10 cellular contexts compared by ENCODE assay signal in the genomic region with DNA sequence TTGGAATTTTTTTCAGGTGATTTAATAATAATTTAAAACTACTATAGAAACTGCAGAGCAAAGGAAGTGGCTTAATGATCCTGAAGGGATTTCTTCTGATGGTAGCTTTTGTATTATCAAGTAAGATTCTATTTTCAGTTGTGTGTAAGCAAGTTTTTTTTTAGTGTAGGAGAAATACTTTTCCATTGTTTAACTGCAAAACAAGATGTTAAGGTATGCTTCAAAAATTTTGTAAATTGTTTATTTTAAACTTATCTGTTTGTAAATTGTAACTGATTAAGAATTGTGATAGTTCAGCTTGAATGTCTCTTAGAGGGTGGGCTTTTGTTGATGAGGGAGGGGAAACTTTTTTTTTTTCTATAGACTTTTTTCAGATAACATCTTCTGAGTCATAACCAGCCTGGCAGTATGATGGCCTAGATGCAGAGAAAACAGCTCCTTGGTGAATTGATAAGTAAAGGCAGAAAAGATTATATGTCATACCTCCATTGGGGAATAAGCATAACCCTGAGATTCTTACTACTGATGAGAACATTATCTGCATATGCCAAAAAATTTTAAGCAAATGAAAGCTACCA. TPM values are rescaled to one million over a fixed set of nuclear protein-coding genes. Genes with fewer than 3 reads are reported as not detected.
DNase-seq lines count a peak whose midpoint lies in the region; ATAC-seq, FAIRE-seq and TF ChIP-seq lines count a peak whose summit lies in the region.
"Had no signal": no experiment of that assay in that cellular context is flagged by ENCODE, and none has a peak within 500 bp of the region (broad histone marks: within the 10 kb centered on the region; RNA-seq: fewer than 3 reads in every experiment).

No MANE protein-coding gene starts in this region.

- ATAC-seq in left ventricle myocardium superior (no peak), HepG2 (no peak)

- POLR2A ChIA-PET in HepG2 (lab: Yijun Ruan, JAX), result interaction anchor here (1.0 to 27.3 kb wide), 10 partner anchors 12 to 227 kb away, joined by 3 to 1590 read pairs (median 8); a partner anchor contains a TSS

- peaks cover 82% of the 10 kb centered on the region for H3K79me2 ChIP-seq in HepG2 (ENCODE audit: insufficient read depth, low read length)

- peak overlapping the region; percentile 99 for H3K9ac ChIP-seq in HepG2 (ENCODE audit: insufficient read depth, low read depth, low read length)

- peak overlapping the region; percentile 100 for H3K27ac ChIP-seq in cardiac muscle cell
- peak overlapping the region; percentile 100 for H3K27ac ChIP-seq in HepG2 (ENCODE audit: extremely low read length, insufficient read depth, low read length)
- peak overlapping the region; percentile 96 to 97 for H3K27ac ChIP-seq in uterus

- TF ChIP-seq POLR2A in HepG2 (IDR thresholded peaks at IDR 0.05; ENCODE audit: insufficient read depth in 1 of 2, low read depth in 2 of 2, low read length in 2 of 2) (no peak), uterus (IDR thresholded peaks at IDR 0.05) (no peak)

- TF ChIP-seq CTCF in cardiac muscle cell (IDR thresholded peaks at IDR 0.05; ENCODE audit: low read depth, low read length) (no peak), astrocyte of the spinal cord (IDR thresholded peaks at IDR 0.05; ENCODE audit: low read depth, low read length) (no peak), HepG2 (CRISPR knock-in tag; IDR thresholded peaks at IDR 0.05) (no peak), uterus (IDR thresholded peaks at IDR 0.05) (no peak)

- H3K4me2 ChIP-seq in HepG2 (ENCODE audit: low read depth, low read length), result peak overlapping the region; percentile 78

- peaks cover 74% of the 10 kb centered on the region for H4K20me1 ChIP-seq in HepG2 (ENCODE audit: insufficient read depth, low read length)

- H3K4me1 ChIP-seq in cardiac muscle cell (ENCODE audit: low read depth) (peaks cover 16% of the 10 kb centered on the region), HepG2 (ENCODE audit: insufficient read depth, low read length) (peaks cover 39% of the 10 kb centered on the region), uterus (peaks cover 0 to 9% of the 10 kb centered on the region in 2 donors)

- H2AFZ ChIP-seq in HepG2 (ENCODE audit: low read length), result no peak overlapping the region

- in situ Hi-C loops in astrocyte of the spinal cord (cut with HindIII; ENCODE audit: low sequenced_read_pairs), result no loop called here
- in situ Hi-C loops in HepG2 (cut with HindIII; ENCODE audit: extremely low pct_ligation_motif_present, low pct_unique_long_range_greater_than_20kb), result loop anchor here (10.0 kb wide), 1 partner anchor 48 kb away; no protein-coding TSS in a partner anchor

- CTCF ChIA-PET in HepG2 (lab: Yijun Ruan, JAX; ENCODE audit: low intra/inter-chr PET ratio, low total read pairs), result interaction anchor here (0.7 kb wide), 1 partner anchor 34 kb away, joined by 3 read pairs; no protein-coding TSS in a partner anchor

- peak overlapping the region; percentile 99 for H3K4me3 ChIP-seq in cardiac muscle cell
- H3K4me3 ChIP-seq in astrocyte of the spinal cord (ENCODE audit: low read depth, low read length), result peak overlapping the region; percentile 91
- H3K4me3 ChIP-seq in HepG2 (replicated peaks in 1 of 3; ENCODE audit: insufficient read depth in 1 of 3, low read depth in 2 of 3, low read length in 3 of 3), result peak overlapping the region; percentile 85 to 93 (median 89)
- peak overlapping the region; percentile 85 to 90 for H3K4me3 ChIP-seq in uterus

- TF ChIP-seq RAD21 in HepG2 (CRISPR knock-in tag; IDR thresholded peaks at IDR 0.05), result no peak

- H3K27me3 ChIP-seq in cardiac muscle cell, result no peaks in the 10 kb centered on the region
- no peaks in the 10 kb centered on the region; a peak in 2 of 5 replicates for H3K27me3 ChIP-seq in HepG2 (ENCODE audit: control insufficient read depth in 1 of 2, insufficient read depth in 2 of 2, low read length in 2 of 2)
- no peaks in the 10 kb centered on the region for H3K27me3 ChIP-seq in uterus

- no TSS peak for BruUV-seq in HepG2 (replicated peaks; lab: Mats Ljungman, UMichigan)

- TF ChIP-seq EP300 in HepG2 (IDR thresholded peaks at IDR 0.05; ENCODE audit: low read depth in 2 of 2, low read length in 2 of 2) (no peak), HepG2 (CRISPR knock-in tag; IDR thresholded peaks at IDR 0.05; ENCODE audit: borderline replicate concordance) (no peak)

- intact Hi-C loops in left ventricle myocardium superior (cut with micrococcal nuclease), result loop anchor here (5.0 kb wide), 1 partner anchor 75 kb away; no protein-coding TSS in a partner anchor
- intact Hi-C loops in HepG2 (cut with micrococcal nuclease; ENCODE audit: unreplicated experiment), result loop anchor here (2.0 kb wide), 1 partner anchor 80 kb away; a partner anchor contains a TSS
- intact Hi-C loops in uterus (cut with DNase I; ENCODE audit: low total_unique reads), result no loop called here

- H3K36me3 ChIP-seq in cardiac muscle cell (peaks cover 65% of the 10 kb centered on the region), HepG2 (replicated peaks in 1 of 2; ENCODE audit: control insufficient read depth in 1 of 2, insufficient read depth in 2 of 2, low read length in 2 of 2) (peaks cover 6 to 40% of the 10 kb centered on the region in 2 experiments), uterus (no peaks in the 10 kb centered on the region)

- no peak for FAIRE-seq in HepG2 (lab: Jason Lieb, UNC)
- FAIRE-seq: endometrium had no signal

- DNase-seq in cardiac muscle cell (ENCODE audit: low read depth in 1 of 2, low spot score in 1 of 2) (peak in 1 of 2 donors; percentile 71), left ventricle myocardium superior (no peak), astrocyte of the spinal cord (ENCODE audit: low read depth, low spot score) (peak; percentile 75), HepG2 (ENCODE audit: low spot score) (no peak), uterus (no peak), epidermal melanocyte (ENCODE audit: insufficient read length, low spot score) (no peak), NCI-H2081 treated with DMSO at 0.1 percent for 48 hours (lab: John Stamatoyannopoulos, UW) (no peak)
- no peak for DNase-seq in effector CD4-positive, alpha-beta T cell
- DNase-seq: DMS153 had no signal

- H3K9me3 ChIP-seq in cardiac muscle cell (ENCODE audit: low read depth) (no peaks in the 10 kb centered on the region), HepG2 (ENCODE audit: low read length) (no peaks in the 10 kb centered on the region), uterus (no peaks in the 10 kb centered on the region)

RNA-seq across cellular contexts. Expression of a gene that starts 3.5 kb away (rescaled TPM):
- total RNA-seq in cardiac muscle cell, result 3,311 and 7,439 TPM in 2 replicates
- 16,838 and 18,899 TPM in 2 replicates for polyA plus RNA-seq in cardiac muscle cell
- 7,191 TPM for total RNA-seq in left ventricle myocardium superior
- 302 and 1,237 TPM in 2 replicates for total RNA-seq in HepG2 (2016; rRNA removed; fragmentation: Illumina TruSeq; extraction: Trizol)
- total RNA-seq in HepG2 (2016; cell fraction: cytosol; rRNA removed; fragmentation: Illumina TruSeq; extraction: Trizol; ENCODE audit: low read depth), result 281 and 317 TPM in 2 replicates
- 283 and 1,071 TPM in 2 replicates for total RNA-seq in HepG2 (2016; cell fraction: insoluble cytoplasmic fraction; rRNA removed; fragmentation: Illumina TruSeq; extraction: Trizol)
- 241 and 289 TPM in 2 replicates for total RNA-seq in HepG2 (2016; cell fraction: membrane; rRNA removed; fragmentation: Illumina TruSeq; extraction: Trizol)
- total RNA-seq in HepG2 (2016; cell fraction: nucleus; rRNA removed; fragmentation: Illumina TruSeq; extraction: Trizol), result 8,751 and 9,202 TPM in 2 replicates
- polyA plus RNA-seq in HepG2 (2011; rRNA removed), result 143 and 217 TPM in 2 replicates
- polyA plus RNA-seq in HepG2 (2011; cell fraction: cytosol; rRNA removed), result 13.0 and 14.3 TPM in 2 replicates
- 1,021 and 1,816 TPM in 2 replicates for polyA plus RNA-seq in HepG2 (2011; cell fraction: nucleus; rRNA removed)
- polyA plus RNA-seq in HepG2 (2012), result 177 and 330 TPM in 2 replicates
- 1.1 and 1.4 TPM in 2 replicates for polyA plus RNA-seq in HepG2 (2016; cell fraction: cytosol; fragmentation: Illumina TruSeq; extraction: Trizol; ENCODE audit: low read depth)
- polyA plus RNA-seq in HepG2 (2016; cell fraction: insoluble cytoplasmic fraction; fragmentation: Illumina TruSeq; extraction: Trizol; ENCODE audit: low read depth), result 3.9 and 6.5 TPM in 2 replicates
- 1.8 and 10.3 TPM in 2 replicates for polyA plus RNA-seq in HepG2 (2016; cell fraction: membrane; fragmentation: Illumina TruSeq; extraction: Trizol; ENCODE audit: low read depth)
- polyA plus RNA-seq in HepG2 (2016; cell fraction: nucleus; fragmentation: Illumina TruSeq; extraction: Trizol; ENCODE audit: insufficient read depth, low read depth), result 153 and 182 TPM in 2 replicates
- 900 and 8,115 TPM in 2 replicates for polyA minus RNA-seq in HepG2 (2011; rRNA and poly(A)+ RNA removed; ENCODE audit: low replicate concordance)
- 295 and 335 TPM in 2 replicates for polyA minus RNA-seq in HepG2 (2011; cell fraction: cytosol; rRNA and poly(A)+ RNA removed)
- 13,373 and 18,071 TPM in 2 replicates for polyA minus RNA-seq in HepG2 (2011; cell fraction: nucleus; rRNA and poly(A)+ RNA removed)
- total RNA-seq in uterus, result over 10,000 TPM in 3 of 4 donors, 1,000 to 10,000 TPM in 1; 6,732 to 19,335 (median 13,886) TPM

RNA-seq across cellular contexts. Expression of a gene that starts 22.5 kb away (rescaled TPM):
- 157 and 168 TPM in 2 replicates for total RNA-seq in cardiac muscle cell
- polyA plus RNA-seq in cardiac muscle cell, result 139 and 146 TPM in 2 replicates
- 60.4 TPM for total RNA-seq in left ventricle myocardium superior
- 61.7 and 65.9 TPM in 2 replicates for total RNA-seq in HepG2 (2016; rRNA removed; fragmentation: Illumina TruSeq; extraction: Trizol)
- total RNA-seq in HepG2 (2016; cell fraction: cytosol; rRNA removed; fragmentation: Illumina TruSeq; extraction: Trizol; ENCODE audit: low read depth), result 25.8 and 30.8 TPM in 2 replicates
- total RNA-seq in HepG2 (2016; cell fraction: insoluble cytoplasmic fraction; rRNA removed; fragmentation: Illumina TruSeq; extraction: Trizol), result 61.5 and 71.8 TPM in 2 replicates
- total RNA-seq in HepG2 (2016; cell fraction: membrane; rRNA removed; fragmentation: Illumina TruSeq; extraction: Trizol), result 42.4 and 48.2 TPM in 2 replicates
- 43.2 and 44.5 TPM in 2 replicates for total RNA-seq in HepG2 (2016; cell fraction: nucleus; rRNA removed; fragmentation: Illumina TruSeq; extraction: Trizol)
- polyA plus RNA-seq in HepG2 (2011; rRNA removed), result 103 and 122 TPM in 2 replicates
- polyA plus RNA-seq in HepG2 (2011; cell fraction: cytosol; rRNA removed), result 86.0 and 134 TPM in 2 replicates
- polyA plus RNA-seq in HepG2 (2011; cell fraction: nucleus; rRNA removed), result 217 and 274 TPM in 2 replicates
- polyA plus RNA-seq in HepG2 (2012), result 38.8 and 49.2 TPM in 2 replicates
- polyA plus RNA-seq in HepG2 (2016; cell fraction: cytosol; fragmentation: Illumina TruSeq; extraction: Trizol; ENCODE audit: low read depth), result 18.7 and 21.2 TPM in 2 replicates
- 66.5 and 66.9 TPM in 2 replicates for polyA plus RNA-seq in HepG2 (2016; cell fraction: insoluble cytoplasmic fraction; fragmentation: Illumina TruSeq; extraction: Trizol; ENCODE audit: low read depth)
- polyA plus RNA-seq in HepG2 (2016; cell fraction: membrane; fragmentation: Illumina TruSeq; extraction: Trizol; ENCODE audit: low read depth), result 31.2 and 33.8 TPM in 2 replicates
- 90.8 and 91.5 TPM in 2 replicates for polyA plus RNA-seq in HepG2 (2016; cell fraction: nucleus; fragmentation: Illumina TruSeq; extraction: Trizol; ENCODE audit: insufficient read depth, low read depth)
- 110 and 139 TPM in 2 replicates for polyA minus RNA-seq in HepG2 (2011; rRNA and poly(A)+ RNA removed; ENCODE audit: low replicate concordance)
- polyA minus RNA-seq in HepG2 (2011; cell fraction: cytosol; rRNA and poly(A)+ RNA removed), result 43.9 and 59.3 TPM in 2 replicates
- 34.2 and 36.4 TPM in 2 replicates for polyA minus RNA-seq in HepG2 (2011; cell fraction: nucleus; rRNA and poly(A)+ RNA removed)
- 100 to 1,000 TPM in 1 of 4 donors, 10 to 100 TPM in 3; 28.8 to 101 (median 70.1) TPM for total RNA-seq in uterus

RNA-seq across cellular contexts. Expression of a gene that starts 55.8 kb away (rescaled TPM):
- 61.8 and 98.3 TPM in 2 replicates for total RNA-seq in cardiac muscle cell
- 53.7 and 60.9 TPM in 2 replicates for polyA plus RNA-seq in cardiac muscle cell
- total RNA-seq in left ventricle myocardium superior, result 77.5 TPM
- 4.2 and 12.2 TPM in 2 replicates for total RNA-seq in HepG2 (2016; rRNA removed; fragmentation: Illumina TruSeq; extraction: Trizol)
- 3.8 and 4.6 TPM in 2 replicates for total RNA-seq in HepG2 (2016; cell fraction: cytosol; rRNA removed; fragmentation: Illumina TruSeq; extraction: Trizol; ENCODE audit: low read depth)
- total RNA-seq in HepG2 (2016; cell fraction: insoluble cytoplasmic fraction; rRNA removed; fragmentation: Illumina TruSeq; extraction: Trizol), result 3.1 and 14.2 TPM in 2 replicates
- total RNA-seq in HepG2 (2016; cell fraction: membrane; rRNA removed; fragmentation: Illumina TruSeq; extraction: Trizol), result 6.5 and 7.6 TPM in 2 replicates
- total RNA-seq in HepG2 (2016; cell fraction: nucleus; rRNA removed; fragmentation: Illumina TruSeq; extraction: Trizol), result 18.0 and 20.1 TPM in 2 replicates
- polyA plus RNA-seq in HepG2 (2011; rRNA removed), result 60.3 and 68.1 TPM in 2 replicates
- 16.4 and 24.6 TPM in 2 replicates for polyA plus RNA-seq in HepG2 (2011; cell fraction: cytosol; rRNA removed)
- 549 and 694 TPM in 2 replicates for polyA plus RNA-seq in HepG2 (2011; cell fraction: nucleus; rRNA removed)
- polyA plus RNA-seq in HepG2 (2012), result 41.0 and 45.6 TPM in 2 replicates
- polyA plus RNA-seq in HepG2 (2016; cell fraction: cytosol; fragmentation: Illumina TruSeq; extraction: Trizol; ENCODE audit: low read depth), result 2.1 and 2.8 TPM in 2 replicates
- polyA plus RNA-seq in HepG2 (2016; cell fraction: insoluble cytoplasmic fraction; fragmentation: Illumina TruSeq; extraction: Trizol; ENCODE audit: low read depth), result 7.3 and 9.4 TPM in 2 replicates
- 6.0 and 7.1 TPM in 2 replicates for polyA plus RNA-seq in HepG2 (2016; cell fraction: membrane; fragmentation: Illumina TruSeq; extraction: Trizol; ENCODE audit: low read depth)
- 129 and 139 TPM in 2 replicates for polyA plus RNA-seq in HepG2 (2016; cell fraction: nucleus; fragmentation: Illumina TruSeq; extraction: Trizol; ENCODE audit: insufficient read depth, low read depth)
- 12.7 and 25.1 TPM in 2 replicates for polyA minus RNA-seq in HepG2 (2011; rRNA and poly(A)+ RNA removed; ENCODE audit: low replicate concordance)
- 13.7 and 23.3 TPM in 2 replicates for polyA minus RNA-seq in HepG2 (2011; cell fraction: cytosol; rRNA and poly(A)+ RNA removed)
- polyA minus RNA-seq in HepG2 (2011; cell fraction: nucleus; rRNA and poly(A)+ RNA removed), result 36.4 and 39.8 TPM in 2 replicates
- total RNA-seq in uterus, result 100 to 1,000 TPM; 131 to 240 (median 217) TPM
